ENCODE assay signal across 8 cellular contexts in the genomic region with DNA sequence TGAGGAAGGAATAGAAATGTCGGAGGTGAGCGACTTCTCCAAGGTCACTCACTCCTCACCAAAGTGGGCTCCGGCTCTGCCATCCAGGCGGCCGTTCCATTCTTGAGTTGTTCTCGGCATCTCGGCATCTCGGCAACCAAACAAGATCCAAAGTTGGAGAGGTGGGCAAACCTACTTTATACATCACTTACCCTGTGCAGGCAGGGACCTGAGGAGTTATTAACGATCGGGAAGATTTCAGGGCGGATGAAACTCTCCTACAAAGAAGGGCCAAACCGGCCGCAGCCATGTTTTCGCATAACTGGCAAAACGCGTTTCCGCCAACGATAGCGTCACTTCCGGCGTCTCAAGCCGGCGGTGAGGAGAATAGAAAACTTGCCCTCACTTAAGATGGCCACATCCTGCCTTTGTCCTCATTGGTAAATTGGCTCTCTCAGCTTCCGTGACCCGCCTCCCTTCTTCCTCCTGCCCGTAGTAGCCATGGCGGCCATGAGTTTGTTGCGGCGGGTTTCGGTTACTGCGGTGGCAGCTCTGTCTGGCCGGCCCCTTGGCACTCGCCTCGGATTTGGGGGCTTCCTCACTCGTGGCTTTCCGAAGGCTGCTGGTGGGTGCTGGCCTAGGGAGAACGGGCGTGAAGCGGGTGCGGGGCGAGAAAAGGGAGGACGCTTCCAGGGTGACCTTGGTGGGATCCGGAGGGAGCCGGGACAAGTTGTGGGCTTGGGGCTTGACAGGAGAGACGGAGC. TPM values are rescaled to one million over a fixed set of nuclear protein-coding genes. Genes with fewer than 3 reads are reported as not detected.
DNase-seq lines count a peak whose midpoint lies in the region; ATAC-seq and TF ChIP-seq lines count a peak whose summit lies in the region.

MRPL47 (minus strand) TSS at position 303 of the 743 bp plus-strand sequence; CDS start at position 289, 14 bp downstream.
NDUFB5 (plus strand) TSS at position 459 of the 743 bp plus-strand sequence; CDS start at position 481, 22 bp downstream.

- H3K36me3 Mint-ChIP-seq in GM23338 (ENCODE audit: low read depth) (peaks cover 29% of the 10 kb centered on the region), naive B cell (peaks cover 3 to 7% of the 10 kb centered on the region in 2 donors)
- H3K36me3 Mint-ChIP-seq in stimulated activated memory B cell treated with anti-CD40 and anti-IgM and Interleukin-4, amounts not matched to agents 10 μg/mL and 1 μg/mL and 100 μg/mL, for 72 hours: peaks cover 31% of the 10 kb centered on the region

- H3K27ac ChIP-seq in DOHH2 (ENCODE audit: low read depth, low read length): peak within 1 kb of the TSS; percentile 63
- peak within 1 kb of the TSS; percentile 92 for H3K27ac ChIP-seq in GM23338 (ENCODE audit: low read depth)

- H3K27me3 Mint-ChIP-seq in GM23338 (ENCODE audit: insufficient read depth, low read depth, poor library complexity) (peaks cover 6% of the 10 kb centered on the region), naive B cell (no peaks in the 10 kb centered on the region)
- H3K27me3 Mint-ChIP-seq in stimulated activated memory B cell treated with anti-CD40 and anti-IgM and Interleukin-4, amounts not matched to agents 10 μg/mL and 1 μg/mL and 100 μg/mL, for 72 hours: no peaks in the 10 kb centered on the region

- H3F3A ChIP-seq in DOHH2 (ENCODE audit: control insufficient read depth, insufficient read depth) (peaks cover 10% of the 10 kb centered on the region), GM23338 (replicated peaks; ENCODE audit: low read depth) (no peaks in the 10 kb centered on the region)

- TF ChIP-seq CTCF in DOHH2 (IDR thresholded peaks at IDR 0.05; ENCODE audit: low read depth, low read length, poor library complexity, severe bottlenecking) (no peak), GM23338 (conservative IDR thresholded peaks at IDR 0.05; ENCODE audit: low read depth in 2 of 2) (no peak)

- H3K9me2 ChIP-seq in DOHH2 (replicated peaks; ENCODE audit: control insufficient read depth, low read length) (no peaks in the 10 kb centered on the region), GM23338 (ENCODE audit: insufficient read depth) (no peaks in the 10 kb centered on the region)

- H3K4me1 Mint-ChIP-seq in GM23338 (peaks cover 2% of the 10 kb centered on the region), naive B cell (peaks cover 33 to 65% (median 46%) of the 10 kb centered on the region in 3 donors)
- peaks cover 45% of the 10 kb centered on the region for H3K4me1 Mint-ChIP-seq in stimulated activated memory B cell treated with anti-CD40 and anti-IgM and Interleukin-4, amounts not matched to agents 10 μg/mL and 1 μg/mL and 100 μg/mL, for 72 hours

- H3K4me3 Mint-ChIP-seq in GM23338 (peak within 1 kb of the TSS; percentile 99), naive B cell (peak within 1 kb of the TSS; percentile 98 to 100 (median 99))
- H3K4me3 Mint-ChIP-seq in stimulated activated memory B cell treated with anti-CD40 and anti-IgM and Interleukin-4, amounts not matched to agents 10 μg/mL and 1 μg/mL and 100 μg/mL, for 72 hours: peak within 1 kb of the TSS; percentile 100

- H4K20me1 ChIP-seq in DOHH2 (ENCODE audit: control insufficient read depth, insufficient read depth, low read depth, low read length): no peaks in the 10 kb centered on the region; the same call in 1 of the 2 replicates
- H4K20me1 ChIP-seq in GM23338 (replicated peaks; ENCODE audit: insufficient read depth): peaks cover under 1% of the 10 kb centered on the region

- H3K4me3 ChIP-seq in DOHH2 (ENCODE audit: low read length) (peak within 1 kb of the TSS; percentile 86), GM23338 (peak within 1 kb of the TSS; percentile 70)

- H3K36me3 ChIP-seq in DOHH2 (ENCODE audit: control insufficient read depth, low read length): peaks cover 55% of the 10 kb centered on the region
- peaks cover 15% of the 10 kb centered on the region; the same call in 1 of the 2 replicates for H3K36me3 ChIP-seq in GM23338 (ENCODE audit: insufficient read depth)

- H3K4me2 ChIP-seq in DOHH2 (ENCODE audit: low read length) (peak within 1 kb of the TSS; percentile 69), GM23338 (peak within 1 kb of the TSS; percentile 81)

- ATAC-seq in GM23338 (peak; percentile 100), naive B cell (ENCODE audit: low read depth in 2 of 2) (peak; percentile 96)
- peak; percentile 99 for ATAC-seq in stimulated activated memory B cell treated with anti-CD40 and anti-IgM and Interleukin-4, amounts not matched to agents 10 μg/mL and 1 μg/mL and 100 μg/mL, for 72 hours

- H2AFZ ChIP-seq in GM23338: peak within 1 kb of the TSS; percentile 48; the same call in 1 of the 2 replicates

- H3K27ac Mint-ChIP-seq in GM23338: peak within 1 kb of the TSS; percentile 100
- peak within 1 kb of the TSS; percentile 98 to 100 (median 100) for H3K27ac Mint-ChIP-seq in naive B cell
- peak within 1 kb of the TSS; percentile 97 for H3K27ac Mint-ChIP-seq in stimulated activated memory B cell treated with anti-CD40 and anti-IgM and Interleukin-4, amounts not matched to agents 10 μg/mL and 1 μg/mL and 100 μg/mL, for 72 hours

- no peaks in the 10 kb centered on the region for H3K9me3 ChIP-seq in DOHH2 (ENCODE audit: control insufficient read depth, insufficient read depth, low read length)

- H3K79me2 ChIP-seq in DOHH2 (ENCODE audit: control insufficient read depth, low read length) (peaks cover 90% of the 10 kb centered on the region), GM23338 (replicated peaks; ENCODE audit: insufficient read depth) (peaks cover 59% of the 10 kb centered on the region)

- peak; percentile 99 for DNase-seq in GM23338 (ENCODE audit: low spot score)
- DNase-seq in LHCN-M2 (ENCODE audit: low read depth): peak; percentile 94
- DNase-seq in RPMI8226: peak; percentile 100
- peak; percentile 82 to 87 for DNase-seq in activated T-helper 1 cell treated with anti-CD3 and anti-CD28 coated beads, Interleukin-2, amount 50 U/mL, for 16 hours (ENCODE audit: low read depth in 1 of 2, low spot score in 1 of 2)
- peak; percentile 95 for DNase-seq in fibroblast of gingiva (ENCODE audit: low read depth)
- DNase-seq in naive B cell: peak; percentile 90

- no peaks in the 10 kb centered on the region for H3K27me3 ChIP-seq in DOHH2 (ENCODE audit: control insufficient read depth, low read length)
- no peaks in the 10 kb centered on the region for H3K27me3 ChIP-seq in GM23338 (ENCODE audit: insufficient read depth)

- H3K9me3 Mint-ChIP-seq in GM23338 (no peaks in the 10 kb centered on the region; the same call in 1 of the 3 replicates), naive B cell (no peaks in the 10 kb centered on the region)
- H3K9me3 Mint-ChIP-seq in stimulated activated memory B cell treated with anti-CD40 and anti-IgM and Interleukin-4, amounts not matched to agents 10 μg/mL and 1 μg/mL and 100 μg/mL, for 72 hours: no peaks in the 10 kb centered on the region

- peaks cover 48% of the 10 kb centered on the region for H3K4me1 ChIP-seq in DOHH2 (ENCODE audit: control insufficient read depth, low read length)
- peaks cover 5% of the 10 kb centered on the region; the same call in 1 of the 2 replicates for H3K4me1 ChIP-seq in GM23338 (ENCODE audit: insufficient read depth)

TF ChIP-seq in GM23338, 12 proteins besides CTCF, POLR2A, EP300 and RAD21:
- TF ChIP-seq POLR2AphosphoS5 (IDR thresholded peaks at IDR 0.05; ENCODE audit: low read depth) (peak; percentile 87), JUNB (IDR thresholded peaks at IDR 0.05; ENCODE audit: unreplicated experiment) (no peak), CREB1 (CRISPR knock-in tag; IDR thresholded peaks at IDR 0.05; ENCODE audit: low read depth) (peak; percentile 94), ETS1 (IDR thresholded peaks at IDR 0.05) (peak; percentile 93)

RNA-seq across cellular contexts. Expression of gene MRPL47, which starts in this region (rescaled TPM):
- 45.5 and 46.7 TPM in 2 replicates for total RNA-seq in GM23338 (2014; rRNA removed; shearing (Covaris generic))
- polyA plus RNA-seq in GM23338 (2016; fragmentation: Nextera tagmentation; extraction: Ambion mirVana) (212 and 229 TPM in 2 replicates), naive B cell (ENCODE audit: low read depth in 6 of 6) (10 to 100 TPM; 33.0 to 51.2 (median 45.7) TPM)
- total RNA-seq in LHCN-M2 (2014; rRNA removed): 33.8 and 41.8 TPM in 2 replicates
- 43.4 TPM for polyA plus RNA-seq in LHCN-M2 (2012)

RNA-seq across cellular contexts. Expression of gene NDUFB5, which starts in this region (rescaled TPM):
- total RNA-seq in GM23338 (2014; rRNA removed; shearing (Covaris generic)): 65.4 and 74.9 TPM in 2 replicates
- polyA plus RNA-seq in GM23338 (2016; fragmentation: Nextera tagmentation; extraction: Ambion mirVana): 101 and 113 TPM in 2 replicates
- total RNA-seq in LHCN-M2 (2014; rRNA removed): 110 and 117 TPM in 2 replicates
- 46.4 TPM for polyA plus RNA-seq in LHCN-M2 (2012)
- polyA plus RNA-seq in naive B cell (ENCODE audit: low read depth in 6 of 6): 100 to 1,000 TPM in 1 of 6 donors, 10 to 100 TPM in 5; 52.3 to 102 (median 77.4) TPM

Comparison
In these comparisons a context has a peak if more than half of its experiments do, and no peak if none do; other contexts are left out.
1. Peak in every context shown above with its lines: DNase-seq, ATAC-seq, H3K4me3 ChIP-seq and H3K27ac ChIP-seq.